ENCODE assay signal across 13 cellular contexts in genomic region chr1:54850082-54850730, GRCh38. TPM values are rescaled to one million over a fixed set of nuclear protein-coding genes. Genes with fewer than 3 reads are reported as not detected.
DNase-seq lines count a peak whose midpoint lies in the region; ATAC-seq and TF ChIP-seq lines count a peak whose summit lies in the region.
"Had no signal": no experiment of that assay in that cellular context is flagged by ENCODE, and none has a peak within 500 bp of the region (broad histone marks: within the 10 kb centered on the region; RNA-seq: fewer than 3 reads in every experiment).

No MANE protein-coding gene starts in this region.

- no peak overlapping the region for H3K27ac Mint-ChIP-seq in neural crest cell (ENCODE audit: unreplicated experiment)
- H3K27ac Mint-ChIP-seq: B cell; stimulated activated naive CD8-positive, alpha-beta T cell treated with anti-CD3 and anti-CD28 coated beads, Interleukin-15, Interleukin-2, amounts not matched to agents 100 ng/mL and 50 ng/mL, for 24 hours had no signal

- no peaks in the 10 kb centered on the region for H3K4me1 Mint-ChIP-seq in neural crest cell
- H3K4me1 Mint-ChIP-seq: B cell had no signal

- peak overlapping the region; percentile 34 for H3K4me3 Mint-ChIP-seq in neural crest cell
- H3K4me3 Mint-ChIP-seq: B cell; stimulated activated naive CD8-positive, alpha-beta T cell treated with anti-CD3 and anti-CD28 coated beads, Interleukin-15, Interleukin-2, amounts not matched to agents 100 ng/mL and 50 ng/mL, for 24 hours had no signal

- H3K9me3 ChIP-seq in esophagus squamous epithelium = no peaks in the 10 kb centered on the region

- no peaks in the 10 kb centered on the region for H3K9me3 Mint-ChIP-seq in neural crest cell
- H3K9me3 Mint-ChIP-seq: stimulated activated naive CD8-positive, alpha-beta T cell treated with anti-CD3 and anti-CD28 coated beads, Interleukin-15, Interleukin-2, amounts not matched to agents 100 ng/mL and 50 ng/mL, for 24 hours had no signal

- H3K4me1 ChIP-seq in esophagus squamous epithelium = peaks cover 9 to 75% (median 12%) of the 10 kb centered on the region in 3 donors

- H3K27me3 ChIP-seq in esophagus squamous epithelium = no peaks in the 10 kb centered on the region

- H3K4me3 ChIP-seq in AG10803 (ENCODE audit: low read length) = no peak overlapping the region
- H3K4me3 ChIP-seq in esophagus squamous epithelium = no peak overlapping the region

- no peak for TF ChIP-seq POLR2A in esophagus squamous epithelium (IDR thresholded peaks at IDR 0.05)

- DNase-seq in AG10803 (ENCODE audit: low read depth) (peak; percentile 47), M059J (ENCODE audit: low read depth) (peak; percentile 82), esophagus squamous epithelium (lab: John Stamatoyannopoulos, UW) (no peak), neural crest cell (ENCODE audit: low read depth, low spot score) (no peak), NCI-H187 treated with DMSO at 0.1 percent for 48 hours (lab: John Stamatoyannopoulos, UW) (no peak), SHP77 (lab: John Stamatoyannopoulos, UW) (no peak)
- DNase-seq: activated CD4-positive, alpha-beta T cell treated with anti-CD3 and anti-CD28 coated beads, Interleukin-2, amount 50 U/mL, for 1 hour; erythroblast had no signal

- 35 to 37% methylated on average over 5 of the region's 5 CpGs for WGBS in esophagus squamous epithelium, 2 donors

- peak overlapping the region; percentile 33 to 77 (median 68) for H3K27ac ChIP-seq in esophagus squamous epithelium

- no peak for ATAC-seq in HG03039 (IDR thresholded peaks at IDR 0.05; ENCODE audit: unreplicated experiment)
- ATAC-seq in HG02981 (IDR thresholded peaks at IDR 0.05; ENCODE audit: unreplicated experiment) = no peak

- H3K27me3 Mint-ChIP-seq in neural crest cell (ENCODE audit: low read depth) = no peaks in the 10 kb centered on the region
- H3K27me3 Mint-ChIP-seq: B cell; stimulated activated naive CD8-positive, alpha-beta T cell treated with anti-CD3 and anti-CD28 coated beads, Interleukin-15, Interleukin-2, amounts not matched to agents 100 ng/mL and 50 ng/mL, for 24 hours had no signal

- peaks cover 30% of the 10 kb centered on the region for H3K36me3 Mint-ChIP-seq in neural crest cell (ENCODE audit: low read depth)

- TF ChIP-seq CTCF in AG10803 (conservative IDR thresholded peaks at IDR 0.05; ENCODE audit: low read length) (no peak), esophagus squamous epithelium (IDR thresholded peaks at IDR 0.05) (no peak), neural crest cell (conservative IDR thresholded peaks at IDR 0.05) (no peak)

- intact Hi-C loops in esophagus squamous epithelium (cut with DNase I) = no loop called here

- peaks cover 11 to 93% (median 27%) of the 10 kb centered on the region in 3 donors for H3K36me3 ChIP-seq in esophagus squamous epithelium

RNA-seq across cellular contexts. Expression of gene DHCR24, which starts 36.8 kb away (rescaled TPM):
- 184 and 227 TPM in 2 replicates for total RNA-seq in M059J (2014; rRNA removed; shearing (Covaris generic))
- total RNA-seq in esophagus squamous epithelium (100 to 1,000 TPM; 285 to 499 (median 340) TPM), neural crest cell (396 and 417 TPM in 2 replicates)

RNA-seq across cellular contexts. Expression of gene TTC22, which starts 49.1 kb away (rescaled TPM):
- 0.15 TPM in 1 of 2 replicates, not detected in the other for total RNA-seq in M059J (2014; rRNA removed; shearing (Covaris generic))
- total RNA-seq in esophagus squamous epithelium = 100 to 1,000 TPM in 3 of 4 donors, 10 to 100 TPM in 1; 73.4 to 323 (median 141) TPM
- not detected in 2 replicates for total RNA-seq in neural crest cell
- total RNA-seq: skeletal muscle tissue had no signal

Comparison
In these comparisons a context has a peak if more than half of its experiments do, and no peak if none do; other contexts are left out.
1. DNase-seq: peak in AG10803 (single experiment) and M059J (single experiment); none in esophagus squamous epithelium (single experiment), neural crest cell (single experiment), NCI-H187 treated with DMSO at 0.1 percent for 48 hours (single experiment) and SHP77 (0 of 2).
2. RNA of gene TTC22, which starts 49.1 kb away (total RNA-seq): 73.4 to 323 TPM in esophagus squamous epithelium; 0.15 TPM in M059J and not detected in neural crest cell; every median in the first group is over 10 times any median in the second.